1 cellular context compared by ENCODE assay signal in genomic region chr1:36420836-36421317, GRCh38.
TF ChIP-seq lines count a peak whose summit lies in the region.

No MANE protein-coding gene starts in this region.

TF ChIP-seq in H1, 55 proteins besides CTCF, POLR2A, EP300 and RAD21 (continued from another document):
- TF ChIP-seq, protein P1, sequence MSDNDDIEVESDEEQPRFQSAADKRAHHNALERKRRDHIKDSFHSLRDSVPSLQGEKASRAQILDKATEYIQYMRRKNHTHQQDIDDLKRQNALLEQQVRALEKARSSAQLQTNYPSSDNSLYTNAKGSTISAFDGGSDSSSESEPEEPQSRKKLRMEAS (IDR thresholded peaks at IDR 0.05), result 0 out of 2 replicates have a peak, but pooled peaks have one; percentile 8
- peak in 1 of 2 experiments; percentile 72; a peak in 1 of 4 replicates for TF ChIP-seq SIN3A (conservative IDR thresholded peaks at IDR 0.05 in 1 of 2, IDR thresholded peaks at IDR 0.05 in 1 of 2; ENCODE audit: low read depth in 1 of 2, low read length in 2 of 2)
TF ChIP-seq in H1: peak in this region for 8.
